ENCODE assay signal across 28 cellular contexts in genomic region chr9:126233175-126233574, GRCh38.
"Had no signal": no experiment of that assay in that cellular context is flagged by ENCODE, and none has a peak within 500 bp of the region (broad histone marks: within the 10 kb centered on the region; RNA-seq: fewer than 3 reads in every experiment).

No MANE protein-coding gene starts in this region.

- H3K4me3 Mint-ChIP-seq: immature natural killer cell; naive thymus-derived CD8-positive, alpha-beta T cell; nephron; stimulated activated naive B cell treated with anti-CD40 and anti-IgM and Interleukin-4, amounts not matched to agents 10 μg/mL and 1 μg/mL and 100 μg/mL, for 72 hours had no signal

- H3K36me3 Mint-ChIP-seq: immature natural killer cell; naive thymus-derived CD8-positive, alpha-beta T cell; stimulated activated naive B cell treated with anti-CD40 and anti-IgM and Interleukin-4, amounts not matched to agents 10 μg/mL and 1 μg/mL and 100 μg/mL, for 72 hours had no signal

- H3K9me3 Mint-ChIP-seq: immature natural killer cell; naive thymus-derived CD8-positive, alpha-beta T cell had no signal

- H3K36me3 ChIP-seq: left lung, lower lobe of right lung, ovary, prostate gland, stomach, thyroid gland, transverse colon, upper lobe of left lung, vagina had no signal

- H3K4me1 Mint-ChIP-seq: immature natural killer cell, nephron had no signal

- H3K27ac Mint-ChIP-seq: immature natural killer cell; naive thymus-derived CD8-positive, alpha-beta T cell; nephron; stimulated activated naive B cell treated with anti-CD40 and anti-IgM and Interleukin-4, amounts not matched to agents 10 μg/mL and 1 μg/mL and 100 μg/mL, for 72 hours had no signal

- H3K27ac ChIP-seq: left lung, lower lobe of right lung, ovary, prostate gland, skin epidermis, stomach, testis, thyroid gland, transverse colon, upper lobe of left lung, vagina had no signal

- H3K9me3 ChIP-seq: left lung, lower lobe of right lung, ovary, prostate gland, stomach, testis, thyroid gland, transverse colon, upper lobe of left lung, vagina had no signal

- H3K4me1 ChIP-seq: left lung, lower lobe of right lung, prostate gland, transverse colon, vagina had no signal

- H3K4me3 ChIP-seq: left lung, lower lobe of right lung, ovary, prostate gland, skin epidermis, stomach, testis, thyroid gland, transverse colon, upper lobe of left lung, vagina had no signal

- DNase-seq: hypothalamus; immature natural killer cell; kidney; left colon; left lung; lower lobe of right lung; mammary epithelial cell; mesenchymal stem cell; naive thymus-derived CD8-positive, alpha-beta T cell; ovary; retina; right cardiac atrium; stimulated activated CD4-positive, alpha-beta T cell treated with anti-CD3 and anti-CD28 coated beads, Interleukin-12 subunit alpha, Interleukin-12 subunit beta, amount 100 ng/mL, for 4 hours; stimulated activated CD4-positive, alpha-beta T cell treated with anti-CD3 and anti-CD28 coated beads, Interleukin-15, amount 100 ng/mL, for 24 hours; stimulated activated CD4-positive, alpha-beta T cell treated with anti-CD3 and anti-CD28 coated beads, Interleukin-2, amount 100 ng/mL, for 24 hours; stimulated activated CD4-positive, alpha-beta T cell treated with anti-CD3 and anti-CD28 coated beads, Interleukin-4, amount 100 ng/mL, for 1 hour; stimulated activated naive B cell treated with anti-CD40 and anti-IgM and Interleukin-4, amounts not matched to agents 10 μg/mL and 1 μg/mL and 100 μg/mL, for 72 hours; stimulated activated naive CD8-positive, alpha-beta T cell treated with anti-CD3 and anti-CD28 coated beads, Interleukin-15, Interleukin-2, amounts not matched to agents 100 U/mL and 50 U/mL, for 24 hours; stomach; testis; thyroid gland; transverse colon; upper lobe of left lung had no signal

- ATAC-seq: left colon; left lung; lower lobe of right lung; naive thymus-derived CD8-positive, alpha-beta T cell; right cardiac atrium; sciatic nerve; stimulated activated naive B cell treated with anti-CD40 and anti-IgM and Interleukin-4, amounts not matched to agents 10 μg/mL and 1 μg/mL and 100 μg/mL, for 72 hours; stimulated activated naive CD8-positive, alpha-beta T cell treated with anti-CD3 and anti-CD28 coated beads, Interleukin-15, Interleukin-2, amounts not matched to agents 100 U/mL and 50 U/mL, for 24 hours had no signal

- H3K27me3 ChIP-seq: ovary, testis, thyroid gland, upper lobe of left lung, vagina had no signal
